Comparison of ENCODE assay signal across 15 cellular contexts in the genomic region with DNA sequence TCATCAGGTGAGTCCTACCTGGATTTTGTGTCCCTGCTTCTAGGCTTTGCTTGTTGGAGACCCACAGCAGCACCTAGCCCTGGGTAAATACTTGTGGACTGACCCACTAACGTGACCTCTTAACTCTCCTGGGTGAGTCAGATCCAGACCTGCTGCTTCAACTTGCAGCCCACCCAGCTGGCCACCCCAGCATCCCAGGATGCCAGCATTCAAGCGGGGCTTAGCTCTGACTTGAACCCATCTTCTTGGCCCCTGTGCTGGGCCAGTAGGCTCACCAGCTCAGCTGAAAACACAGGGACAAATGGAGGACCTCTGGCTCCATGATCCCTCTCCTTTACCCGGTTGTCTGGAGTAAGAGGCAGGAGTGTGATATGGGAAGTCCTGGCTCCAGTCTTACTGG. TPM values are rescaled to one million over a fixed set of nuclear protein-coding genes. Genes with fewer than 3 reads are reported as not detected.
DNase-seq lines count a peak whose midpoint lies in the region; ATAC-seq, FAIRE-seq and TF ChIP-seq lines count a peak whose summit lies in the region.
"Had no signal": no experiment of that assay in that cellular context is flagged by ENCODE, and none has a peak within 500 bp of the region (broad histone marks: within the 10 kb centered on the region; RNA-seq: fewer than 3 reads in every experiment).

No MANE protein-coding gene starts in this region.

- H3K79me2 ChIP-seq in H1 (ENCODE audit: control insufficient read depth in 1 of 2, insufficient read depth in 2 of 2, low read length in 2 of 2): no peaks in the 10 kb centered on the region

- TF ChIP-seq POLR2A in H1 (IDR thresholded peaks at IDR 0.05; ENCODE audit: control extremely low read depth in 1 of 2, low read depth in 2 of 2, low read length in 2 of 2): no peak
- no peak for TF ChIP-seq POLR2A in vagina (IDR thresholded peaks at IDR 0.05)

- H4K8ac ChIP-seq in H1 (ENCODE audit: extremely low read depth, insufficient read depth, low read length): no peak overlapping the region

- H3K79me1 ChIP-seq in H1 (ENCODE audit: low read depth, low read length): no peaks in the 10 kb centered on the region

- H3K36me3 Mint-ChIP-seq in activated CD8-positive, alpha-beta memory T cell treated with anti-CD3 and anti-CD28 coated beads, Interleukin-2, amount 10 ng/mL, durations not matched to agents 7 days and 5 days: peaks cover 4% of the 10 kb centered on the region
- H3K36me3 Mint-ChIP-seq in stimulated activated effector memory CD8-positive, alpha-beta T cell treated with anti-CD3 and anti-CD28 coated beads, Interleukin-12 subunit alpha, Interleukin-12 subunit beta, amount 100 ng/mL, for 72 hours: peaks cover 5% of the 10 kb centered on the region

- 88% methylated on average over 3 of the region's 3 CpGs; no CpG with 5 or more reads in 1 of the 2 experiments for whole genome bisulfite sequencing in H1 (ENCODE audit: extremely low coverage in 1 of 2, insufficient coverage in 1 of 2, insufficient read length in 1 of 2, insufficient replicate concordance in 2 of 2, low coverage in 1 of 2, low lambda C conversion rate in 2 of 2, missing lambda C conversion rate in 1 of 2), 2 experiments
- WGBS in small intestine, 3 donors: 87 to 89% (median 88%) methylated on average over 3 of the region's 3 CpGs

- no peaks in the 10 kb centered on the region; a peak in 1 of 8 replicates for H3K36me3 ChIP-seq in H1 (ENCODE audit: control insufficient read depth in 2 of 4, insufficient read depth in 4 of 4, low read length in 3 of 4)
- no peaks in the 10 kb centered on the region for H3K36me3 ChIP-seq in vagina
- no peaks in the 10 kb centered on the region for H3K36me3 ChIP-seq in small intestine (ENCODE audit: control insufficient read depth in 2 of 2, insufficient read depth in 2 of 2, low read length in 2 of 2)
- H3K36me3 ChIP-seq: BLaER1 treated with 17β-estradiol and CSF1 and Interleukin-3, amounts not matched to agents 10 nM and 100 nM; HAP-1 had no signal

- no peak for ATAC-seq in activated CD8-positive, alpha-beta memory T cell treated with anti-CD3 and anti-CD28 coated beads, Interleukin-2, amount 10 ng/mL, durations not matched to agents 7 days and 5 days
- no peak for ATAC-seq in stimulated activated effector memory CD8-positive, alpha-beta T cell treated with anti-CD3 and anti-CD28 coated beads, Interleukin-12 subunit alpha, Interleukin-12 subunit beta, amount 100 ng/mL, for 72 hours

- 0 out of 4 replicates have a peak, but pooled peaks cover 0 to 3% of the 10 kb centered on the region in 2 experiments for H3K9me3 ChIP-seq in H1 (ENCODE audit: insufficient read depth in 2 of 2, low read depth in 1 of 2, low read length in 1 of 2)
- no peaks in the 10 kb centered on the region for H3K9me3 ChIP-seq in vagina
- no peaks in the 10 kb centered on the region for H3K9me3 ChIP-seq in small intestine (ENCODE audit: control insufficient read depth, low read depth)

- H2BK12ac ChIP-seq in H1 (ENCODE audit: low read depth, low read length): no peak overlapping the region

- H4K20me1 ChIP-seq in H1 (replicated peaks in 1 of 2; ENCODE audit: control insufficient read depth in 1 of 2, insufficient read depth in 2 of 2, low read length in 2 of 2): peaks cover 0 to 5% of the 10 kb centered on the region in 2 experiments
- H4K20me1 ChIP-seq: BLaER1 treated with 17β-estradiol and CSF1 and Interleukin-3, amounts not matched to agents 10 nM and 100 nM had no signal

- no peak overlapping the region for H3K4ac ChIP-seq in H1 (replicated peaks; ENCODE audit: insufficient read length, low read depth, low read length)

- TF ChIP-seq CTCF in H1 (IDR thresholded peaks at IDR 0.05; ENCODE audit: control extremely low read depth in 1 of 3, insufficient read depth in 1 of 3, low read depth in 1 of 3, low read length in 3 of 3) (no peak), vagina (IDR thresholded peaks at IDR 0.05) (no peak)

- no peaks in the 10 kb centered on the region for H3K9me3 Mint-ChIP-seq in activated CD8-positive, alpha-beta memory T cell treated with anti-CD3 and anti-CD28 coated beads, Interleukin-2, amount 10 ng/mL, durations not matched to agents 7 days and 5 days (ENCODE audit: low read depth)
- peaks cover 4% of the 10 kb centered on the region for H3K9me3 Mint-ChIP-seq in stimulated activated effector memory CD8-positive, alpha-beta T cell treated with anti-CD3 and anti-CD28 coated beads, Interleukin-12 subunit alpha, Interleukin-12 subunit beta, amount 100 ng/mL, for 72 hours

- H2BK15ac ChIP-seq in H1 (ENCODE audit: low read length): no peak overlapping the region

- H3K23me2 ChIP-seq in H1 (ENCODE audit: low read depth, low read length): peaks cover 7% of the 10 kb centered on the region; the same call in 1 of the 2 replicates

- intact Hi-C loops in vagina (cut with DNase I): no loop called here

- CTCF ChIA-PET in activated CD8-positive, alpha-beta memory T cell treated with anti-CD3 and anti-CD28 coated beads, Interleukin-2, amount 10 ng/mL, durations not matched to agents 7 days and 5 days (lab: Charles Lee): no interaction called here
- CTCF ChIA-PET in H1 (lab: Charles Lee; ENCODE audit: partially characterized antibody): no interaction called here

- no peak overlapping the region for H2AFZ ChIP-seq in H1 (ENCODE audit: low read length)

- H3K4me1 ChIP-seq in H1 (replicated peaks in 1 of 4; ENCODE audit: control insufficient read depth in 3 of 4, insufficient read depth in 4 of 4, low read length in 3 of 4) (no peaks in the 10 kb centered on the region; a peak in 1 of 7 replicates), vagina (peaks cover 17% of the 10 kb centered on the region), small intestine (ENCODE audit: control insufficient read depth in 2 of 2, insufficient read depth in 1 of 2, low read depth in 1 of 2, low read length in 1 of 2) (no peaks in the 10 kb centered on the region)
- H3K4me1 ChIP-seq: HAP-1 had no signal

- H3K9ac ChIP-seq in H1 (replicated peaks in 1 of 4; ENCODE audit: extremely low read depth in 1 of 4, low read depth in 3 of 4, low read length in 3 of 4): no peak overlapping the region
- H3K9ac ChIP-seq: BLaER1 treated with 17β-estradiol and CSF1 and Interleukin-3, amounts not matched to agents 10 nM and 100 nM had no signal

- POLR2A ChIA-PET in H1 (lab: Charles Lee; ENCODE audit: partially characterized antibody): no interaction called here

- FAIRE-seq in H1 (lab: Jason Lieb, UNC): no peak
- FAIRE-seq in small intestine (lab: Jason Lieb, UNC): no peak
- FAIRE-seq: D721Med, G401.6 had no signal

- no peak overlapping the region for H3K4me3 Mint-ChIP-seq in activated CD8-positive, alpha-beta memory T cell treated with anti-CD3 and anti-CD28 coated beads, Interleukin-2, amount 10 ng/mL, durations not matched to agents 7 days and 5 days
- no peak overlapping the region for H3K4me3 Mint-ChIP-seq in stimulated activated effector memory CD8-positive, alpha-beta T cell treated with anti-CD3 and anti-CD28 coated beads, Interleukin-12 subunit alpha, Interleukin-12 subunit beta, amount 100 ng/mL, for 72 hours
- H3K4me3 Mint-ChIP-seq: B cell; CD8-positive, alpha-beta T cell had no signal

- TF ChIP-seq RAD21 in H1 (IDR thresholded peaks at IDR 0.05 in 1 of 2, conservative IDR thresholded peaks at IDR 0.05 in 1 of 2; ENCODE audit: low read depth in 2 of 2, low read length in 2 of 2): no peak

- H3K27ac Mint-ChIP-seq in activated CD8-positive, alpha-beta memory T cell treated with anti-CD3 and anti-CD28 coated beads, Interleukin-2, amount 10 ng/mL, durations not matched to agents 7 days and 5 days: no peak overlapping the region
- H3K27ac Mint-ChIP-seq in stimulated activated effector memory CD8-positive, alpha-beta T cell treated with anti-CD3 and anti-CD28 coated beads, Interleukin-12 subunit alpha, Interleukin-12 subunit beta, amount 100 ng/mL, for 72 hours: no peak overlapping the region
- H3K27ac Mint-ChIP-seq: B cell; CD8-positive, alpha-beta T cell had no signal

- H2AK5ac ChIP-seq in H1 (ENCODE audit: low read depth, low read length): no peak overlapping the region

- DNase-seq in activated CD8-positive, alpha-beta memory T cell treated with anti-CD3 and anti-CD28 coated beads, Interleukin-2, amount 10 ng/mL, durations not matched to agents 7 days and 5 days: peak; percentile 28
- DNase-seq in activated CD8-positive, alpha-beta memory T cell treated with anti-CD3 and anti-CD28 coated beads, Interleukin-2, amount 50 U/mL, for 4 hours: no peak
- peak in 1 of 2 experiments; percentile 14 for DNase-seq in H1 (ENCODE audit: low read depth in 1 of 2, low spot score in 2 of 2)
- DNase-seq in mucosa of gallbladder (ENCODE audit: low spot score): peak; percentile 7
- peak; percentile 70 to 72 for DNase-seq in vagina (ENCODE audit: extremely low spot score in 2 of 2)
- DNase-seq in stimulated activated effector memory CD8-positive, alpha-beta T cell treated with anti-CD3 and anti-CD28 coated beads, Interleukin-12 subunit alpha, Interleukin-12 subunit beta, amount 100 ng/mL, for 72 hours (ENCODE audit: low spot score in 2 of 2): no peak
- DNase-seq in small intestine: no peak
- no peak for DNase-seq in D341Med (ENCODE audit: low spot score)

- H3K27me3 ChIP-seq in H1 (replicated peaks in 1 of 4; ENCODE audit: control insufficient read depth in 3 of 4, extremely low read depth in 1 of 4, insufficient read depth in 3 of 4, low read length in 3 of 4) (no peaks in the 10 kb centered on the region), vagina (no peaks in the 10 kb centered on the region), small intestine (ENCODE audit: control insufficient read depth in 2 of 2, insufficient read depth in 2 of 2, low read length in 2 of 2) (no peaks in the 10 kb centered on the region)
- H3K27me3 ChIP-seq: BLaER1 treated with 17β-estradiol and CSF1 and Interleukin-3, amounts not matched to agents 10 nM and 100 nM had no signal

- H2BK5ac ChIP-seq in H1 (ENCODE audit: low read depth, low read length): no peak overlapping the region

- H3K14ac ChIP-seq in H1 (ENCODE audit: insufficient read length): no peak overlapping the region

- no peak overlapping the region for H3K18ac ChIP-seq in H1 (ENCODE audit: extremely low read depth, low read length)

- no peak overlapping the region for H3K56ac ChIP-seq in H1 (replicated peaks; ENCODE audit: insufficient read length, low read depth, low read length)

- H2BK20ac ChIP-seq in H1 (ENCODE audit: low read length): no peak overlapping the region

- H3K4me1 Mint-ChIP-seq in activated CD8-positive, alpha-beta memory T cell treated with anti-CD3 and anti-CD28 coated beads, Interleukin-2, amount 10 ng/mL, durations not matched to agents 7 days and 5 days: peaks cover 8% of the 10 kb centered on the region
- H3K4me1 Mint-ChIP-seq in stimulated activated effector memory CD8-positive, alpha-beta T cell treated with anti-CD3 and anti-CD28 coated beads, Interleukin-12 subunit alpha, Interleukin-12 subunit beta, amount 100 ng/mL, for 72 hours: peaks cover 12% of the 10 kb centered on the region

- no peak overlapping the region for H2BK120ac ChIP-seq in H1 (replicated peaks; ENCODE audit: low read depth, low read length)

- peak overlapping the region; percentile 12 for H4K91ac ChIP-seq in H1 (replicated peaks; ENCODE audit: insufficient read length, low read length)

- no peak overlapping the region for H3K23ac ChIP-seq in H1 (ENCODE audit: insufficient read length)

- no peak overlapping the region for H3K4me2 ChIP-seq in H1 (ENCODE audit: insufficient read depth in 1 of 2, low read depth in 2 of 2, low read length in 2 of 2)
- H3K4me2 ChIP-seq: BLaER1 treated with 17β-estradiol and CSF1 and Interleukin-3, amounts not matched to agents 10 nM and 100 nM had no signal

- TF ChIP-seq EP300 in H1 (IDR thresholded peaks at IDR 0.05; ENCODE audit: borderline replicate concordance in 1 of 2, low read depth in 2 of 2, low read length in 2 of 2): no peak

- no peaks in the 10 kb centered on the region for H3K27me3 Mint-ChIP-seq in activated CD8-positive, alpha-beta memory T cell treated with anti-CD3 and anti-CD28 coated beads, Interleukin-2, amount 10 ng/mL, durations not matched to agents 7 days and 5 days
- H3K27me3 Mint-ChIP-seq: B cell had no signal

- no peak overlapping the region for H3K4me3 ChIP-seq in H1 (ENCODE audit: extremely low read depth in 1 of 4, insufficient read depth in 2 of 4, low read depth in 3 of 4, low read length in 4 of 4)
- H3K4me3 ChIP-seq in vagina: no peak overlapping the region
- no peak overlapping the region for H3K4me3 ChIP-seq in small intestine (ENCODE audit: low read depth in 1 of 2, low read length in 2 of 2)
- H3K4me3 ChIP-seq: BLaER1 treated with 17β-estradiol and CSF1 and Interleukin-3, amounts not matched to agents 10 nM and 100 nM; HAP-1 had no signal

- H3K27ac ChIP-seq in H1 (ENCODE audit: low read depth, low read length): no peak overlapping the region
- no peak overlapping the region for H3K27ac ChIP-seq in vagina
- no peak overlapping the region for H3K27ac ChIP-seq in small intestine (ENCODE audit: low read depth in 1 of 2, low read length in 1 of 2)
- H3K27ac ChIP-seq: 22Rv1; BLaER1 treated with 17β-estradiol and CSF1 and Interleukin-3, amounts not matched to agents 10 nM and 100 nM had no signal

- H4K5ac ChIP-seq in H1 (ENCODE audit: insufficient read length, low read depth, low read length): no peak overlapping the region

RNA-seq across cellular contexts. Expression of a gene that starts 33.5 kb away (rescaled TPM):
- total RNA-seq in activated CD8-positive, alpha-beta memory T cell treated with anti-CD3 and anti-CD28 coated beads, Interleukin-2, amount 10 ng/mL, durations not matched to agents 7 days and 5 days: 100 to 1,000 TPM; 125 to 170 TPM
- total RNA-seq in H1 (2021; fragmentation: NEBNext Ultra II Directional; extraction: Animal tissue kit (Norgen Biotek cat#: 25700)): 0.37 and 0.50 TPM in 2 replicates
- polyA plus RNA-seq in H1 (2011; rRNA removed) (0.80 and 1.5 TPM in 2 replicates), small intestine (1 to 10 TPM; 1.1 to 7.0 (median 5.7) TPM)
- polyA plus RNA-seq in H1 (2011; cell fraction: cytosol; rRNA removed): 1.7 TPM
- 3.1 TPM for polyA plus RNA-seq in H1 (2011; cell fraction: nucleus; rRNA removed)
- 0.17 to 0.80 TPM (median 0.41 TPM) in 4 replicates for polyA plus RNA-seq in H1 (2012, experiment 1 of 2)
- 0.45 TPM for polyA plus RNA-seq in H1 (2012, experiment 2 of 2)
- 0.95 TPM for polyA plus RNA-seq in H1 (2013, experiment 1 of 2)
- 0.42 TPM for polyA plus RNA-seq in H1 (2013, experiment 2 of 2)
- polyA minus RNA-seq in H1 (2011; rRNA and poly(A)+ RNA removed): 0.60 and 0.93 TPM in 2 replicates
- 0.81 TPM for polyA minus RNA-seq in H1 (2011; cell fraction: cytosol; rRNA and poly(A)+ RNA removed)
- 1.5 TPM for polyA minus RNA-seq in H1 (2011; cell fraction: nucleus; rRNA and poly(A)+ RNA removed)
- total RNA-seq in mucosa of gallbladder (23.3 TPM), vagina (29.5 TPM)

Comparison
In these comparisons a context has a peak if more than half of its experiments do, and no peak if none do; other contexts are left out.
1. DNase-seq: peak in activated CD8-positive, alpha-beta memory T cell treated with anti-CD3 and anti-CD28 coated beads, Interleukin-2, amount 10 ng/mL, durations not matched to agents 7 days and 5 days (single experiment), mucosa of gallbladder (single experiment) and vagina (2 of 2); none in activated CD8-positive, alpha-beta memory T cell treated with anti-CD3 and anti-CD28 coated beads, Interleukin-2, amount 50 U/mL, for 4 hours (single experiment), stimulated activated effector memory CD8-positive, alpha-beta T cell treated with anti-CD3 and anti-CD28 coated beads, Interleukin-12 subunit alpha, Interleukin-12 subunit beta, amount 100 ng/mL, for 72 hours (0 of 2), small intestine (single experiment) and D341Med (single experiment).
2. RNA of a gene that starts 33.5 kb away (total RNA-seq): 125 to 170 TPM in activated CD8-positive, alpha-beta memory T cell treated with anti-CD3 and anti-CD28 coated beads, Interleukin-2, amount 10 ng/mL, durations not matched to agents 7 days and 5 days, 29.5 TPM in vagina (single experiment) and 23.3 TPM in mucosa of gallbladder (single experiment); 0.37 to 0.50 TPM in H1; every median in the first group is over 10 times any median in the second.